In genomic region chr18:22933206-22933957, GRCh38 we compare ENCODE assay signal across 8 cellular contexts. TPM values are rescaled to one million over a fixed set of nuclear protein-coding genes. Genes with fewer than 3 reads are reported as not detected.
DNase-seq lines count a peak whose midpoint lies in the region; ATAC-seq, FAIRE-seq and TF ChIP-seq lines count a peak whose summit lies in the region.

Gene RBBP8, plus strand, starts transcription at chr18:22933328. Its CDS starts 3,524 bp downstream, at chr18:22936852.

- intact Hi-C loops in kidney (cut with DNase I): no loop called here

- H3K36me3 ChIP-seq in kidney (ENCODE audit: control insufficient read depth in 1 of 2, insufficient read depth in 2 of 2, low read length in 2 of 2): no peaks in the 10 kb centered on the region

- DNase-seq in AG09319 (ENCODE audit: extremely low read depth, low read depth): peak; percentile 37
- peak; percentile 66 to 89 for DNase-seq in NCI-H446 (lab: John Stamatoyannopoulos, UW)
- DNase-seq in activated CD4-positive, alpha-beta T cell treated with anti-CD3 and anti-CD28 coated beads for 1 hour: peak; percentile 75
- DNase-seq in cerebellar nuclear complex (lab: John Stamatoyannopoulos, UW): peak; percentile 44 to 62
- DNase-seq in kidney: peak; percentile 94
- peak; percentile 89 for DNase-seq in stimulated activated CD4-positive, alpha-beta T cell treated with anti-CD3 and anti-CD28 coated beads, Interleukin-15, amount 100 ng/mL, for 24 hours

- H3K9ac ChIP-seq in kidney (ENCODE audit: low read length in 2 of 2): peak within 1 kb of the TSS; percentile 90 to 96

- no peaks in the 10 kb centered on the region for H3K9me3 ChIP-seq in kidney (ENCODE audit: control insufficient read depth in 1 of 2, low read length in 2 of 2)

- peak within 1 kb of the TSS; percentile 95 to 98 for H3K4me3 ChIP-seq in kidney (ENCODE audit: low read length in 2 of 2)

- ATAC-seq in GM19023 (IDR thresholded peaks at IDR 0.05; ENCODE audit: unreplicated experiment): peak; percentile 81
- ATAC-seq in HG03196 (IDR thresholded peaks at IDR 0.05; ENCODE audit: unreplicated experiment): peak; percentile 84

- peak within 1 kb of the TSS; percentile 95 to 98 for H3K27ac ChIP-seq in kidney (ENCODE audit: low read depth in 2 of 2, low read length in 2 of 2)

- no peak for TF ChIP-seq CTCF in AG09319 (IDR thresholded peaks at IDR 0.05; ENCODE audit: low read depth, low read length)
- TF ChIP-seq CTCF in kidney (IDR thresholded peaks at IDR 0.05; ENCODE audit: borderline replicate concordance, extremely low read depth, insufficient read depth): no peak

- no peak for FAIRE-seq in kidney (lab: Jason Lieb, UNC)

- peaks cover 0 to 2% of the 10 kb centered on the region in 2 donors for H3K4me1 ChIP-seq in kidney (ENCODE audit: control insufficient read depth in 1 of 2, insufficient read depth in 1 of 2, low read depth in 1 of 2, low read length in 2 of 2)

RNA-seq across cellular contexts. Expression of gene RBBP8, which starts in this region (rescaled TPM):
- 166 TPM for total RNA-seq in kidney
- 45.8 TPM for polyA plus RNA-seq in kidney (ENCODE audit: insufficient read depth, low read depth, low replicate concordance)

Comparison
In these comparisons a context has a peak if more than half of its experiments do, and no peak if none do; other contexts are left out.
1. Peak in every context shown above with its lines: DNase-seq, ATAC-seq, H3K4me3 ChIP-seq and H3K27ac ChIP-seq.
2. DNase-seq: peak in every context shown above with its lines; median percentile 94 in kidney; 89 in stimulated activated CD4-positive, alpha-beta T cell treated with anti-CD3 and anti-CD28 coated beads, Interleukin-15, amount 100 ng/mL, for 24 hours; 78 in NCI-H446; 75 in activated CD4-positive, alpha-beta T cell treated with anti-CD3 and anti-CD28 coated beads for 1 hour; 53 in cerebellar nuclear complex; 37 in AG09319.